In the genomic region with DNA sequence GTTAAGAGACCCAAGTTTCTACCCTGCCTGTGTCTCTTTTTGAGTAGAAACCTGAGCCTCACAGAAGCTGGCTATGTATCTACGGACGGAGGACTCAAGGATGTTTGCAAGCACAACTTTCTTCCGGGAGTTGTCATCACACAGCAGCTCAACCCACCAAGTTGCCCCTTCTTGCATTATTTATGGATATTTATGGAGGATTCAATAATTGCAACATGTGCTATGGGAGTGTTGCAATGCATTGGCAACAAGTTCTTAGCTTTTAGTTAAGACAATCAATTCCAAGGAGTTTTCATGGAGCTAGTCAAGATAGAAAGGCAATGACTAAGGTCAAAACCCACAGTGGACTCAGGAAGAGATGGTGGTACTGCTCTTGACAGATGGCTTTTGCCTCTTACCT, we compare ENCODE assay signal across 16 cellular contexts.
A peak's percentile ranks its signal among the peaks of the same experiment; 100 is the strongest.
DNase-seq lines count a peak whose midpoint lies in the region; ATAC-seq and TF ChIP-seq lines count a peak whose summit lies in the region.
"Had no signal": no experiment of that assay in that cellular context is flagged by ENCODE, and none has a peak within 500 bp of the region (broad histone marks: within the 10 kb centered on the region; RNA-seq: fewer than 3 reads in every experiment).

No MANE protein-coding gene starts in this region.

- no peak overlapping the region for H3K14ac ChIP-seq in IMR-90 (replicated peaks; ENCODE audit: low read depth, low read length)

- H3K4me3 Mint-ChIP-seq in activated T-helper 17 cell treated with anti-CD3 and anti-CD28 coated beads, Interleukin-2, amount 50 U/mL, for 72 hours: no peak overlapping the region
- H3K4me3 Mint-ChIP-seq in activated CD4-positive, alpha-beta T cell treated with anti-CD3 and anti-CD28 coated beads, Interleukin-2, amount 10 ng/mL, durations not matched to agents 7 days and 5 days: no peak overlapping the region
- H3K4me3 Mint-ChIP-seq: CD4-positive, alpha-beta memory T cell; IgD-negative memory B cell had no signal

- H3K18ac ChIP-seq in IMR-90 (ENCODE audit: low read depth, low read length) (no peak overlapping the region), mesendoderm (ENCODE audit: low read length) (no peak overlapping the region)

- WGBS in IMR-90 (ENCODE audit: extremely low coverage in 2 of 2, insufficient read length in 1 of 2), 2 experiments: 100% methylated on average over 1 of the region's 3 CpGs; no CpG with 5 or more reads in 1 of the 2 experiments
- WGBS in mesendoderm (ENCODE audit: extremely low coverage, insufficient coverage, low lambda C conversion rate): no CpG with 5 or more reads among the region's 3 CpGs

- H3K36me3 Mint-ChIP-seq in activated T-helper 17 cell treated with anti-CD3 and anti-CD28 coated beads, Interleukin-2, amount 50 U/mL, for 72 hours (ENCODE audit: low read depth): no peaks in the 10 kb centered on the region
- no peaks in the 10 kb centered on the region for H3K36me3 Mint-ChIP-seq in activated CD4-positive, alpha-beta T cell treated with anti-CD3 and anti-CD28 coated beads, Interleukin-2, amount 10 ng/mL, durations not matched to agents 7 days and 5 days (ENCODE audit: low read depth)
- H3K36me3 Mint-ChIP-seq: CD4-positive, alpha-beta memory T cell; IgD-negative memory B cell had no signal

- no peak overlapping the region for H2AK9ac ChIP-seq in IMR-90 (replicated peaks; ENCODE audit: low read depth, low read length, poor library complexity)

- H2BK120ac ChIP-seq in IMR-90 (ENCODE audit: low read depth, low read length) (no peak overlapping the region), mesendoderm (ENCODE audit: low read depth, low read length) (no peak overlapping the region)

- H2BK20ac ChIP-seq in IMR-90 (ENCODE audit: low read depth, low read length): no peak overlapping the region

- H2AK5ac ChIP-seq in IMR-90 (ENCODE audit: low read depth, low read length) (no peak overlapping the region), mesendoderm (ENCODE audit: low read length) (no peak overlapping the region)

- POLR2A ChIA-PET in IMR-90 (lab: Charles Lee; ENCODE audit: unreplicated experiment): no interaction called here
- POLR2A ChIA-PET in activated CD4-positive, alpha-beta T cell treated with anti-CD3 and anti-CD28 coated beads, Interleukin-2, amount 10 ng/mL, durations not matched to agents 7 days and 5 days (lab: Charles Lee): no interaction called here

- peak; percentile 66 for DNase-seq in AG10803 (ENCODE audit: low read depth)
- no peak for DNase-seq in IMR-90
- DNase-seq in fibroblast of gingiva (ENCODE audit: low read depth): peak; percentile 41
- DNase-seq in mesendoderm: no peak
- DNase-seq in activated CD4-positive, alpha-beta T cell treated with anti-CD3 and anti-CD28 coated beads, Interleukin-2, amount 10 ng/mL, durations not matched to agents 7 days and 5 days: no peak
- DNase-seq in posterior cingulate gyrus: no peak
- DNase-seq in HPDE6-E6E7 (ENCODE audit: extremely low spot score): no peak
- DNase-seq: 8988T; BE2C; CD4-positive, alpha-beta memory T cell; DMS79; HCEC 1CT had no signal

- H3K79me1 ChIP-seq in IMR-90 (ENCODE audit: low read depth in 1 of 2, low read length in 2 of 2) (no peaks in the 10 kb centered on the region), mesendoderm (ENCODE audit: low read length) (no peaks in the 10 kb centered on the region)

- TF ChIP-seq POLR2A in IMR-90 (IDR thresholded peaks at IDR 0.05; ENCODE audit: low read depth, low read length): no peak

- no peak overlapping the region for H4K91ac ChIP-seq in IMR-90 (ENCODE audit: insufficient read depth, low read depth, low read length)

- H3K4me1 Mint-ChIP-seq in activated T-helper 17 cell treated with anti-CD3 and anti-CD28 coated beads, Interleukin-2, amount 50 U/mL, for 72 hours: no peaks in the 10 kb centered on the region
- H3K4me1 Mint-ChIP-seq in activated CD4-positive, alpha-beta T cell treated with anti-CD3 and anti-CD28 coated beads, Interleukin-2, amount 10 ng/mL, durations not matched to agents 7 days and 5 days: no peaks in the 10 kb centered on the region
- H3K4me1 Mint-ChIP-seq: CD4-positive, alpha-beta memory T cell; IgD-negative memory B cell had no signal

- no peak overlapping the region for H3K27ac Mint-ChIP-seq in activated T-helper 17 cell treated with anti-CD3 and anti-CD28 coated beads, Interleukin-2, amount 50 U/mL, for 72 hours
- H3K27ac Mint-ChIP-seq in activated CD4-positive, alpha-beta T cell treated with anti-CD3 and anti-CD28 coated beads, Interleukin-2, amount 10 ng/mL, durations not matched to agents 7 days and 5 days: no peak overlapping the region
- H3K27ac Mint-ChIP-seq: CD4-positive, alpha-beta memory T cell; IgD-negative memory B cell had no signal

- CTCF ChIA-PET in IMR-90 (lab: Yijun Ruan, JAX): no interaction called here
- CTCF ChIA-PET in activated CD4-positive, alpha-beta T cell treated with anti-CD3 and anti-CD28 coated beads, Interleukin-2, amount 10 ng/mL, durations not matched to agents 7 days and 5 days (lab: Charles Lee): no interaction called here

- H3K4me2 ChIP-seq in IMR-90 (ENCODE audit: low read depth, low read length) (no peak overlapping the region), mesendoderm (ENCODE audit: low read length) (no peak overlapping the region)

- no peak overlapping the region for H3K4ac ChIP-seq in IMR-90 (ENCODE audit: low read depth, low read length)
- no peak overlapping the region for H3K4ac ChIP-seq in mesendoderm (ENCODE audit: low read depth, low read length)

- H3K27ac ChIP-seq in IMR-90 (ENCODE audit: insufficient read depth, low read length) (no peak overlapping the region), mesendoderm (ENCODE audit: low read depth, low read length) (no peak overlapping the region)
- H3K27ac ChIP-seq: C4-2B, HL-60 had no signal

- H3K36me3 ChIP-seq in IMR-90 (ENCODE audit: control insufficient read depth, insufficient read depth, low read length): no peaks in the 10 kb centered on the region
- no peaks in the 10 kb centered on the region for H3K36me3 ChIP-seq in mesendoderm (ENCODE audit: control insufficient read depth, insufficient read depth, low read length)
- H3K36me3 ChIP-seq: BE2C had no signal

- no peaks in the 10 kb centered on the region for H3K27me3 Mint-ChIP-seq in activated T-helper 17 cell treated with anti-CD3 and anti-CD28 coated beads, Interleukin-2, amount 50 U/mL, for 72 hours
- H3K27me3 Mint-ChIP-seq in activated CD4-positive, alpha-beta T cell treated with anti-CD3 and anti-CD28 coated beads, Interleukin-2, amount 10 ng/mL, durations not matched to agents 7 days and 5 days: peaks cover 4% of the 10 kb centered on the region

- TF ChIP-seq CTCF in AG10803 (conservative IDR thresholded peaks at IDR 0.05; ENCODE audit: low read length): no peak
- TF ChIP-seq CTCF in IMR-90 (conservative IDR thresholded peaks at IDR 0.05; ENCODE audit: low read depth, low read length): no peak

- intact Hi-C loops in IMR-90 (cut with micrococcal nuclease): no loop called here
- intact Hi-C loops in posterior cingulate gyrus (cut with DNase I): no loop called here

- H3K4me3 ChIP-seq in AG10803 (ENCODE audit: low read length) (no peak overlapping the region), IMR-90 (ENCODE audit: insufficient read depth, low read depth, low read length) (no peak overlapping the region), mesendoderm (ENCODE audit: low read length) (no peak overlapping the region)

- no peak overlapping the region for H3K56ac ChIP-seq in IMR-90 (ENCODE audit: extremely low read depth, insufficient read depth, low read length)
- H3K56ac ChIP-seq in mesendoderm (ENCODE audit: low read length): no peak overlapping the region

- in situ Hi-C loops in IMR-90 (cut with MboI; ENCODE audit: low sequenced_read_pairs): no loop called here

- H3K27me3 ChIP-seq in IMR-90 (ENCODE audit: control insufficient read depth, insufficient read depth, low read length) (peaks cover 2% of the 10 kb centered on the region), mesendoderm (ENCODE audit: insufficient read depth, low read length, poor library complexity) (no peaks in the 10 kb centered on the region)
- H3K27me3 ChIP-seq: BE2C had no signal

- no peaks in the 10 kb centered on the region for H3K9me3 Mint-ChIP-seq in activated T-helper 17 cell treated with anti-CD3 and anti-CD28 coated beads, Interleukin-2, amount 50 U/mL, for 72 hours
- no peaks in the 10 kb centered on the region for H3K9me3 Mint-ChIP-seq in activated CD4-positive, alpha-beta T cell treated with anti-CD3 and anti-CD28 coated beads, Interleukin-2, amount 10 ng/mL, durations not matched to agents 7 days and 5 days
- H3K9me3 Mint-ChIP-seq: IgD-negative memory B cell had no signal

- BruUV-seq in IMR-90 (replicated peaks; lab: Mats Ljungman, UMichigan): no TSS peak

- no peak for ATAC-seq in IMR-90 (ENCODE audit: low read depth)
- ATAC-seq in activated T-helper 17 cell treated with anti-CD3 and anti-CD28 coated beads, Interleukin-2, amount 50 U/mL, for 72 hours (replicated peaks): no peak

- H2BK5ac ChIP-seq in IMR-90 (ENCODE audit: low read depth, low read length, poor library complexity, severe bottlenecking): no peak overlapping the region
- H2BK5ac ChIP-seq in mesendoderm (ENCODE audit: low read length): no peak overlapping the region

- no peaks in the 10 kb centered on the region for H3K79me2 ChIP-seq in mesendoderm (ENCODE audit: control insufficient read depth, insufficient read depth, low read length)

- H3K9me3 ChIP-seq in IMR-90 (ENCODE audit: control insufficient read depth, insufficient read depth, low read length): no peaks in the 10 kb centered on the region
- H3K9me3 ChIP-seq: BE2C had no signal

- H3K4me1 ChIP-seq in IMR-90 (ENCODE audit: control insufficient read depth, insufficient read depth, low read length) (no peaks in the 10 kb centered on the region), mesendoderm (ENCODE audit: control insufficient read depth, low read depth, low read length) (no peaks in the 10 kb centered on the region)
- H3K4me1 ChIP-seq: BE2C had no signal

- H4K20me1 ChIP-seq in IMR-90 (ENCODE audit: insufficient read depth, low read length): no peaks in the 10 kb centered on the region

- no peak overlapping the region for H3K9ac ChIP-seq in IMR-90 (ENCODE audit: low read depth, low read length)
- H3K9ac ChIP-seq in mesendoderm (ENCODE audit: low read length): no peak overlapping the region

- H3K23ac ChIP-seq in IMR-90 (ENCODE audit: low read depth, low read length) (no peak overlapping the region), mesendoderm (ENCODE audit: low read length) (no peak overlapping the region)

- no peak overlapping the region for H2AFZ ChIP-seq in IMR-90 (replicated peaks; ENCODE audit: low read length, poor library complexity)

- dilution Hi-C loops in IMR-90 (cut with HindIII; ENCODE audit: low sequenced_read_pairs, unreplicated experiment): no loop called here

- H4K8ac ChIP-seq in IMR-90 (ENCODE audit: low read depth in 2 of 2, low read length in 2 of 2) (no peak overlapping the region), mesendoderm (ENCODE audit: low read depth, low read length) (no peak overlapping the region)

- no peak for TF ChIP-seq RAD21 in IMR-90 (IDR thresholded peaks at IDR 0.05; ENCODE audit: low read length)

- H3K9me1 ChIP-seq in IMR-90 (ENCODE audit: insufficient read depth, low read length): no peaks in the 10 kb centered on the region

- H2BK15ac ChIP-seq in IMR-90 (ENCODE audit: low read depth, low read length): no peak overlapping the region
- peak overlapping the region; percentile 57 for H2BK15ac ChIP-seq in mesendoderm (replicated peaks; ENCODE audit: low read depth)

- no peak overlapping the region for H4K5ac ChIP-seq in IMR-90 (ENCODE audit: low read depth, low read length)
- no peak overlapping the region for H4K5ac ChIP-seq in mesendoderm (ENCODE audit: low read length)

Comparison
In these comparisons a context has a peak if more than half of its experiments do, and no peak if none do; other contexts are left out.
1. DNase-seq: peak in AG10803 (single experiment) and fibroblast of gingiva (single experiment); none in IMR-90 (single experiment), mesendoderm (single experiment), activated CD4-positive, alpha-beta T cell treated with anti-CD3 and anti-CD28 coated beads, Interleukin-2, amount 10 ng/mL, durations not matched to agents 7 days and 5 days (single experiment), posterior cingulate gyrus (0 of 10) and HPDE6-E6E7 (single experiment).